Comparison of ENCODE assay signal across 17 cellular contexts in the genomic region with DNA sequence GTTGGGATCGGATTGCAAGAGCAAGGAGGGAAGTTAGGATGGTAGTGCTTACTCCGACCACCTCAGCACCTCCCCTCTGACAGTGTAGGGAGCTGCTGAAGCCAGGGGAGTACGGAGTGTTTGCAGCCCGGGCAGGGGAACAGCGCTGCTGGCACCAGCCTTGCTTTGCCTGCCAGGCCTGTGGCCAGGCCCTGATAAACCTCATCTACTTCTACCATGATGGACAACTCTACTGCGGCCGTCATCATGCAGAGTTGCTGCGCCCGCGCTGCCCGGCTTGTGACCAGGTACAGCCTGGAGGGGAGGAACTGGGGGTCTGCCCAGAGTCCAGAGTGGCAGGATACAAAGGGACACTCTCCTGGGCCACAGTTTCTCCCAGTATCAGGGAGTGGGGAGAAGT. TPM values are rescaled to one million over a fixed set of nuclear protein-coding genes. Genes with fewer than 3 reads are reported as not detected.
DNase-seq lines count a peak whose midpoint lies in the region; ATAC-seq and TF ChIP-seq lines count a peak whose summit lies in the region.
"Had no signal": no experiment of that assay in that cellular context is flagged by ENCODE, and none has a peak within 500 bp of the region (broad histone marks: within the 10 kb centered on the region; RNA-seq: fewer than 3 reads in every experiment).

No MANE protein-coding gene starts in this region.

- H3K9ac ChIP-seq in skeletal muscle satellite cell (ENCODE audit: low read depth, low read length) = no peak overlapping the region

- H3K4me1 ChIP-seq in left ventricle myocardium inferior (peaks cover 95% of the 10 kb centered on the region), skeletal muscle satellite cell (ENCODE audit: control insufficient read depth, insufficient read depth, low read length) (peaks cover 22% of the 10 kb centered on the region), hepatocyte (ENCODE audit: insufficient read depth) (peaks cover 13% of the 10 kb centered on the region)

- H3K27me3 ChIP-seq in left ventricle myocardium inferior (ENCODE audit: low read depth) (no peaks in the 10 kb centered on the region), skeletal muscle satellite cell (ENCODE audit: control insufficient read depth, insufficient read depth, low read length) (no peaks in the 10 kb centered on the region), hepatocyte (no peaks in the 10 kb centered on the region)
- H3K27me3 ChIP-seq: foreskin keratinocyte had no signal

- H2AFZ ChIP-seq in hepatocyte = no peak overlapping the region

- H3K36me3 ChIP-seq in left ventricle myocardium inferior (peaks cover 22% of the 10 kb centered on the region), skeletal muscle satellite cell (ENCODE audit: insufficient read depth, low read length) (peaks cover 14% of the 10 kb centered on the region), hepatocyte (replicated peaks; ENCODE audit: insufficient read depth, low read depth) (no peaks in the 10 kb centered on the region)

- no peak for DNase-seq in activated T-cell treated with anti-CD3 and anti-CD28 coated beads, Interleukin-2, amount 50 U/mL, for 72 hours
- DNase-seq in activated T-cell treated with anti-CD3 and anti-CD28 coated beads for 4 hours = no peak
- DNase-seq in RWPE1 (ENCODE audit: low spot score) = no peak
- DNase-seq in left ventricle myocardium inferior = peak; percentile 41
- DNase-seq in caudate nucleus (lab: John Stamatoyannopoulos, UW) = no peak
- DNase-seq in NCI-H2107 treated with DMSO at 0.1 percent for 48 hours (lab: John Stamatoyannopoulos, UW; ENCODE audit: unreplicated experiment) = no peak
- DNase-seq in hepatocyte (ENCODE audit: low spot score) = no peak
- DNase-seq: activated CD4-positive, CD25-positive, alpha-beta regulatory T cell; activated gamma-delta T cell; HCEC 1CT; kidney; NCI-H1436; SHP77 treated with DMSO at 0.1 percent for 48 hours had no signal

- peaks cover 27% of the 10 kb centered on the region for H3K4me1 Mint-ChIP-seq in activated T-cell treated with anti-CD3 and anti-CD28 coated beads, Interleukin-2, amount 50 U/mL, for 72 hours (ENCODE audit: low read depth)

- H3K9me2 ChIP-seq in hepatocyte (replicated peaks; ENCODE audit: insufficient read depth) = no peaks in the 10 kb centered on the region

- no peak for ATAC-seq in activated T-cell treated with anti-CD3 and anti-CD28 coated beads, Interleukin-2, amount 50 U/mL, for 72 hours (replicated peaks in 1 of 2)

- intact Hi-C loops in left ventricle myocardium inferior (cut with micrococcal nuclease) = loop anchor here (10.0 kb wide), 1 partner anchor 260 kb away; no protein-coding TSS in a partner anchor

- no peaks in the 10 kb centered on the region for H3K9me3 ChIP-seq in left ventricle myocardium inferior (replicated peaks)
- no peaks in the 10 kb centered on the region for H3K9me3 ChIP-seq in skeletal muscle satellite cell (replicated peaks; ENCODE audit: low read length)
- no peaks in the 10 kb centered on the region for H3K9me3 ChIP-seq in hepatocyte (ENCODE audit: low read depth)

- H3K79me2 ChIP-seq in hepatocyte = peaks cover 25% of the 10 kb centered on the region

- TF ChIP-seq CTCF in RWPE1 (conservative IDR thresholded peaks at IDR 0.05; ENCODE audit: low read depth) = no peak
- TF ChIP-seq CTCF in left ventricle myocardium inferior (IDR thresholded peaks at IDR 0.05; ENCODE audit: borderline replicate concordance) = no peak
- no peak for TF ChIP-seq CTCF in hepatocyte (IDR thresholded peaks at IDR 0.05; ENCODE audit: poor library complexity)

- peaks cover 14% of the 10 kb centered on the region for H3K27me3 Mint-ChIP-seq in activated T-cell treated with anti-CD3 and anti-CD28 coated beads, Interleukin-2, amount 50 U/mL, for 72 hours (ENCODE audit: low read depth)

- peaks cover 0 to 8% of the 10 kb centered on the region in 2 donors for H3K36me3 Mint-ChIP-seq in activated T-cell treated with anti-CD3 and anti-CD28 coated beads, Interleukin-2, amount 50 U/mL, for 72 hours (ENCODE audit: insufficient read depth in 2 of 2)

- CTCF ChIA-PET in RWPE1 (lab: Yijun Ruan, JAX) = interaction anchor here (0.5 to 1.8 kb wide), 4 partner anchors 9 to 259 kb away, joined by 3 to 6 read pairs (median 4); no protein-coding TSS in a partner anchor

- H3K27ac ChIP-seq in RWPE1 (peak overlapping the region; percentile 89), left ventricle myocardium inferior (replicated peaks) (peak overlapping the region; percentile 95), caudate nucleus (ENCODE audit: low read depth, low read length) (no peak overlapping the region), hepatocyte (no peak overlapping the region)
- H3K27ac ChIP-seq: foreskin keratinocyte had no signal

- H4K20me1 ChIP-seq in hepatocyte (ENCODE audit: insufficient read depth, poor library complexity, severe bottlenecking) = no peaks in the 10 kb centered on the region

- peak overlapping the region; percentile 39 to 98 for H3K4me3 Mint-ChIP-seq in activated T-cell treated with anti-CD3 and anti-CD28 coated beads, Interleukin-2, amount 50 U/mL, for 72 hours

- no peaks in the 10 kb centered on the region for H3K9me3 Mint-ChIP-seq in activated T-cell treated with anti-CD3 and anti-CD28 coated beads, Interleukin-2, amount 50 U/mL, for 72 hours

- POLR2A ChIA-PET in RWPE1 (lab: Yijun Ruan, JAX; ENCODE audit: low non-redundant PET) = interaction anchor here (0.9 kb wide), 1 partner anchor 52 kb away, joined by 3 read pairs; no protein-coding TSS in a partner anchor

- H3K4me2 ChIP-seq in skeletal muscle satellite cell (ENCODE audit: low read length) = peak overlapping the region; percentile 98
- H3K4me2 ChIP-seq in hepatocyte = no peak overlapping the region

- H3K27ac Mint-ChIP-seq in activated T-cell treated with anti-CD3 and anti-CD28 coated beads, Interleukin-2, amount 50 U/mL, for 72 hours = no peak overlapping the region

- H3K4me3 ChIP-seq in left ventricle myocardium inferior (peak overlapping the region; percentile 90), skeletal muscle satellite cell (ENCODE audit: low read length) (no peak overlapping the region), hepatocyte (no peak overlapping the region)

- 91% methylated on average over 11 of the region's 11 CpGs for WGBS in hepatocyte (ENCODE audit: low lambda C conversion rate, missing lambda C conversion rate)

RNA-seq across cellular contexts. Expression of gene TOMM6, which starts 2.2 kb away (rescaled TPM):
- total RNA-seq in activated T-cell treated with anti-CD3 and anti-CD28 coated beads, Interleukin-2, amount 50 U/mL, for 72 hours = 100 to 1,000 TPM; 109 to 120 TPM
- total RNA-seq in left ventricle myocardium inferior (177 TPM), hepatocyte (127 and 197 TPM in 2 replicates)
- 107 and 158 TPM in 2 replicates for total RNA-seq in skeletal muscle satellite cell (2012; rRNA removed)
- polyA plus RNA-seq in hepatocyte = 211 and 240 TPM in 2 replicates

RNA-seq across cellular contexts. Expression of gene PRICKLE4, which starts 4.7 kb away (rescaled TPM):
- under 1 TPM in 1 of 2 donors, not detected in 1; 0.29 TPM for total RNA-seq in activated T-cell treated with anti-CD3 and anti-CD28 coated beads, Interleukin-2, amount 50 U/mL, for 72 hours
- total RNA-seq in left ventricle myocardium inferior (0.88 TPM), hepatocyte (1.2 and 4.0 TPM in 2 replicates)
- 0.25 TPM in 1 of 2 replicates, not detected in the other for total RNA-seq in skeletal muscle satellite cell (2012; rRNA removed)
- 0.80 and 1.3 TPM in 2 replicates for polyA plus RNA-seq in hepatocyte
- total RNA-seq: osteoblast had no signal
- polyA plus RNA-seq: AG04450 had no signal

RNA-seq across cellular contexts. Expression of gene FRS3, which starts 5.6 kb away (rescaled TPM):
- total RNA-seq in activated T-cell treated with anti-CD3 and anti-CD28 coated beads, Interleukin-2, amount 50 U/mL, for 72 hours = 10 to 100 TPM; 10.5 to 11.4 TPM
- total RNA-seq in left ventricle myocardium inferior (5.3 TPM), hepatocyte (0.84 and 1.4 TPM in 2 replicates)
- total RNA-seq in skeletal muscle satellite cell (2012; rRNA removed) = 0.51 and 1.5 TPM in 2 replicates
- polyA plus RNA-seq in hepatocyte = 4.0 and 8.4 TPM in 2 replicates

RNA-seq across cellular contexts. Expression of gene PGC, which starts 38.1 kb away (rescaled TPM):
- total RNA-seq in activated T-cell treated with anti-CD3 and anti-CD28 coated beads, Interleukin-2, amount 50 U/mL, for 72 hours = not detected
- total RNA-seq in left ventricle myocardium inferior (not detected), hepatocyte (114 and 128 TPM in 2 replicates)
- not detected in 2 replicates for total RNA-seq in skeletal muscle satellite cell (2012; rRNA removed)
- polyA plus RNA-seq in hepatocyte = 67.4 and 109 TPM in 2 replicates
- total RNA-seq: foreskin keratinocyte, kidney, osteoblast had no signal
- polyA plus RNA-seq: AG04450, foreskin keratinocyte had no signal

RNA-seq across cellular contexts. Expression of gene TFEB, which starts 49.8 kb away (rescaled TPM):
- 10 to 100 TPM; 15.3 to 17.5 TPM for total RNA-seq in activated T-cell treated with anti-CD3 and anti-CD28 coated beads, Interleukin-2, amount 50 U/mL, for 72 hours
- total RNA-seq in left ventricle myocardium inferior (39.9 TPM), hepatocyte (10.1 and 14.2 TPM in 2 replicates)
- total RNA-seq in skeletal muscle satellite cell (2012; rRNA removed) = 2.0 TPM in 2 replicates
- 23.7 and 32.7 TPM in 2 replicates for polyA plus RNA-seq in hepatocyte

Comparison
In these comparisons a context has a peak if more than half of its experiments do, and no peak if none do; other contexts are left out.
1. H3K27ac ChIP-seq: peak in RWPE1 (single experiment) and left ventricle myocardium inferior (single experiment); none in caudate nucleus (single experiment) and hepatocyte (single experiment).